8 cellular contexts compared by ENCODE assay signal in the genomic region with DNA sequence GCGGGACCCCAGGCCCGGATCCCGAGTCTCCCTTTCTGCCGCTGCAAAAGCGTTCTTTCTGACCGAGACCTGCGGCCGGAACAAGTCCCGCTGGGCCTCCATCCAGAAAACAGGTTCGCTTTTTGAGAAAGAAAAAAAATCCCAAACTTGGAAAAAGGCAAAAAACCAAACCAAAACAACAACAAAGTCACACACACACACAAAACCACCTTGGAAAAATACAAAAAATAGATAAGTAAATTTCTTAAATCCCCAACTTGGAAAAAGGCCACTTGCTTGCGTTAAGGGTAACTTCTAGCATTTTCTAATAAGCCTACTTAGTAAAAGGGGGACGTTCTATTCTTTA. TPM values are rescaled to one million over a fixed set of nuclear protein-coding genes. Genes with fewer than 3 reads are reported as not detected.
A peak's percentile ranks its signal among the peaks of the same experiment; 100 is the strongest.
DNase-seq lines count a peak whose midpoint lies in the region; ATAC-seq and TF ChIP-seq lines count a peak whose summit lies in the region.

No MANE protein-coding gene starts in this region.

- peak overlapping the region; percentile 82 to 93 (median 86) for H3K4me3 Mint-ChIP-seq in naive B cell

- peak overlapping the region; percentile 47 for H3K4me2 ChIP-seq in KMS-11

- ATAC-seq in naive B cell (ENCODE audit: low read depth in 2 of 2) (no peak), GM21786 (IDR thresholded peaks at IDR 0.05; ENCODE audit: unreplicated experiment) (no peak)

- H3K27ac Mint-ChIP-seq in naive B cell, result peak overlapping the region in 3 of 6 donors; percentile 47 to 88 (median 86)

- H3K4me1 ChIP-seq in KMS-11 (ENCODE audit: low read depth, poor library complexity, severe bottlenecking), result peaks cover 15% of the 10 kb centered on the region

- no peaks in the 10 kb centered on the region for H3K36me3 ChIP-seq in KMS-11 (ENCODE audit: insufficient read depth)

- H3K79me2 ChIP-seq in KMS-11 (ENCODE audit: insufficient read depth, low read depth), result peaks cover 11% of the 10 kb centered on the region; the same call in 1 of the 2 replicates

- H3K4me1 Mint-ChIP-seq in naive B cell, result peaks cover 10 to 12% (median 12%) of the 10 kb centered on the region in 3 donors

- TF ChIP-seq CTCF in AG09309 (IDR thresholded peaks at IDR 0.05; ENCODE audit: control insufficient read depth, insufficient read depth, low read depth, low read length, missing control alignments) (no peak), KMS-11 (conservative IDR thresholded peaks at IDR 0.05; ENCODE audit: low read depth, low read length) (no peak), coronary artery (IDR thresholded peaks at IDR 0.05) (no peak)

- no peaks in the 10 kb centered on the region for H3K36me3 Mint-ChIP-seq in naive B cell

- peak overlapping the region; percentile 79 for H3K9ac ChIP-seq in KMS-11

- H3K9me3 Mint-ChIP-seq in naive B cell, result no peaks in the 10 kb centered on the region

- H3K27me3 Mint-ChIP-seq in naive B cell, result no peaks in the 10 kb centered on the region

- H3K27ac ChIP-seq in KMS-11 (no peak overlapping the region), coronary artery (peak overlapping the region; percentile 60 to 79)

- H2AFZ ChIP-seq in KMS-11 (ENCODE audit: low read depth), result peak overlapping the region; percentile 92

- DNase-seq in AG09309 (ENCODE audit: low read depth) (no peak), coronary artery (ENCODE audit: low spot score) (no peak), naive B cell (no peak), NCI-H1436 treated with DMSO at 0.1 percent for 48 hours (lab: John Stamatoyannopoulos, UW) (no peak), DMS114 treated with DMSO at 0.1 percent for 48 hours (lab: John Stamatoyannopoulos, UW; ENCODE audit: unreplicated experiment) (no peak), AG08395 (ENCODE audit: low spot score) (no peak)

- H3K4me3 ChIP-seq in AG09309 (ENCODE audit: control insufficient read depth, low read depth, low read length), result peak overlapping the region; percentile 75
- peak overlapping the region; percentile 19 for H3K4me3 ChIP-seq in KMS-11 (IDR thresholded peaks at IDR 0.05; ENCODE audit: insufficient read depth, low read depth, low read length)
- H3K4me3 ChIP-seq in coronary artery, result peak overlapping the region; percentile 82

- no peaks in the 10 kb centered on the region for H4K20me1 ChIP-seq in KMS-11 (ENCODE audit: insufficient read depth)

- H3K27me3 ChIP-seq in KMS-11 (ENCODE audit: insufficient read depth, low read depth), result no peaks in the 10 kb centered on the region

RNA-seq across cellular contexts. Expression of gene CHST10, which starts 0.2 kb away (rescaled TPM):
- polyA plus RNA-seq in naive B cell (ENCODE audit: low read depth in 6 of 6), result 1 to 10 TPM; 3.9 to 9.5 (median 5.8) TPM

RNA-seq across cellular contexts. Expression of gene NMS, which starts 52.6 kb away (rescaled TPM):
- not detected for polyA plus RNA-seq in naive B cell (ENCODE audit: low read depth in 6 of 6)

Comparison
In these comparisons a context has a peak if more than half of its experiments do, and no peak if none do; other contexts are left out.
1. H3K4me3 ChIP-seq: peak in every context shown above with its lines; median percentile 82 in coronary artery; 75 in AG09309; 19 in KMS-11.